8 cellular contexts compared by ENCODE assay signal in genomic region chr19:38321646-38322323, GRCh38. TPM values are rescaled to one million over a fixed set of nuclear protein-coding genes. Genes with fewer than 3 reads are reported as not detected.
DNase-seq lines count a peak whose midpoint lies in the region; ATAC-seq and TF ChIP-seq lines count a peak whose summit lies in the region.

No MANE protein-coding gene starts in this region.

- H3K9me3 ChIP-seq in heart right ventricle: no peaks in the 10 kb centered on the region

- WGBS in heart right ventricle, 2 donors: 33 to 38% methylated on average over 11 of the region's 11 CpGs

- peaks cover 0 to 29% (median 3%) of the 10 kb centered on the region in 9 donors for H3K36me3 ChIP-seq in heart right ventricle

- peak; percentile 51 to 90 (median 84) for ATAC-seq in heart right ventricle
- no peak for ATAC-seq in HG03196 (IDR thresholded peaks at IDR 0.05; ENCODE audit: unreplicated experiment)
- no peak for ATAC-seq in GM18907 (IDR thresholded peaks at IDR 0.05; ENCODE audit: unreplicated experiment)

- H3K4me1 Mint-ChIP-seq in activated T-helper 1 cell treated with anti-CD3 and anti-CD28 coated beads, Interleukin-12 subunit alpha, Interleukin-12 subunit beta, Interleukin-2, Interleukin-4 antibody, amounts not matched to agents 30 ng/mL and 10 ng/mL and 1 ng/mL, durations not matched to agents 14 hours and 24 hours and 36 hours (ENCODE audit: low read depth): peaks cover 49% of the 10 kb centered on the region

- intact Hi-C loops in activated T-helper 1 cell treated with anti-CD3 and anti-CD28 coated beads, Interleukin-12 subunit alpha, Interleukin-12 subunit beta, Interleukin-2, Interleukin-4 antibody, amounts not matched to agents 30 ng/mL and 10 ng/mL and 1 ng/mL, durations not matched to agents 14 hours and 24 hours and 36 hours (cut with micrococcal nuclease): no loop called here
- intact Hi-C loops in heart right ventricle (cut with DNase I): loop anchor here in 6 of 10 donors (5.0 to 10.0 kb wide), 6 partner anchors 44 to 1654 kb away; partner anchors contain the start of genes SIPA1L3 (in 2 of the 6), WDR87 (in 2 of the 6), SPINT2 (in 1 of the 6) and ZNF461 (in 1 of the 6)

- DNase-seq in HUDEP-2 (lab: John Stamatoyannopoulos, UW; ENCODE audit: unreplicated experiment in 76 of 76) (peak in 52 of 76 experiments; percentile 17 to 75 (median 40)), heart right ventricle (peak; percentile 73 to 84), NCI-H82 (lab: John Stamatoyannopoulos, UW) (no peak), NOMO-1 (lab: John Stamatoyannopoulos, UW; ENCODE audit: unreplicated experiment in 2 of 2) (no peak)
- DNase-seq in activated T-helper 1 cell treated with anti-CD3 and anti-CD28 coated beads, Interleukin-12 subunit alpha, Interleukin-12 subunit beta, Interleukin-2, Interleukin-4 antibody, amounts not matched to agents 30 ng/mL and 10 ng/mL and 1 ng/mL, durations not matched to agents 14 hours and 24 hours and 36 hours (ENCODE audit: low spot score): no peak

- peak overlapping the region; percentile 86 for H3K4me3 Mint-ChIP-seq in activated T-helper 1 cell treated with anti-CD3 and anti-CD28 coated beads, Interleukin-12 subunit alpha, Interleukin-12 subunit beta, Interleukin-2, Interleukin-4 antibody, amounts not matched to agents 30 ng/mL and 10 ng/mL and 1 ng/mL, durations not matched to agents 14 hours and 24 hours and 36 hours

- peak overlapping the region; percentile 1 for H3K27ac Mint-ChIP-seq in activated T-helper 1 cell treated with anti-CD3 and anti-CD28 coated beads, Interleukin-12 subunit alpha, Interleukin-12 subunit beta, Interleukin-2, Interleukin-4 antibody, amounts not matched to agents 30 ng/mL and 10 ng/mL and 1 ng/mL, durations not matched to agents 14 hours and 24 hours and 36 hours

- H3K36me3 Mint-ChIP-seq in activated T-helper 1 cell treated with anti-CD3 and anti-CD28 coated beads, Interleukin-12 subunit alpha, Interleukin-12 subunit beta, Interleukin-2, Interleukin-4 antibody, amounts not matched to agents 30 ng/mL and 10 ng/mL and 1 ng/mL, durations not matched to agents 14 hours and 24 hours and 36 hours (ENCODE audit: low read depth): peaks cover 15% of the 10 kb centered on the region

- H3K27ac ChIP-seq in heart right ventricle (peak overlapping the region; percentile 35 to 93 (median 82)), skin epidermis (peak overlapping the region; percentile 42 to 96 (median 87))

- no peaks in the 10 kb centered on the region for H3K27me3 ChIP-seq in heart right ventricle

- H3K9me3 Mint-ChIP-seq in activated T-helper 1 cell treated with anti-CD3 and anti-CD28 coated beads, Interleukin-12 subunit alpha, Interleukin-12 subunit beta, Interleukin-2, Interleukin-4 antibody, amounts not matched to agents 30 ng/mL and 10 ng/mL and 1 ng/mL, durations not matched to agents 14 hours and 24 hours and 36 hours: no peaks in the 10 kb centered on the region

- H3K4me1 ChIP-seq in heart right ventricle: peaks cover 10 to 72% (median 47%) of the 10 kb centered on the region in 9 donors

- H3K4me3 ChIP-seq in heart right ventricle (peak overlapping the region in 6 of 10 donors; percentile 65 to 93 (median 72)), skin epidermis (peak overlapping the region in 5 of 7 experiments; percentile 1 to 74 (median 59))

- no peaks in the 10 kb centered on the region for H3K27me3 Mint-ChIP-seq in activated T-helper 1 cell treated with anti-CD3 and anti-CD28 coated beads, Interleukin-12 subunit alpha, Interleukin-12 subunit beta, Interleukin-2, Interleukin-4 antibody, amounts not matched to agents 30 ng/mL and 10 ng/mL and 1 ng/mL, durations not matched to agents 14 hours and 24 hours and 36 hours (ENCODE audit: insufficient read depth)

- peak in 1 of 9 donors; percentile 9 for TF ChIP-seq CTCF in heart right ventricle (IDR thresholded peaks at IDR 0.05)

RNA-seq across cellular contexts. Expression of gene KCNK6, which starts 2.1 kb away (rescaled TPM):
- total RNA-seq in activated T-helper 1 cell treated with anti-CD3 and anti-CD28 coated beads, Interleukin-12 subunit alpha, Interleukin-12 subunit beta, Interleukin-2, Interleukin-4 antibody, amounts not matched to agents 30 ng/mL and 10 ng/mL and 1 ng/mL, durations not matched to agents 14 hours and 24 hours and 36 hours: 21.1 and 22.1 TPM in 2 replicates
- 10 to 100 TPM in 6 of 10 donors, 1 to 10 TPM in 4; 4.5 to 31.6 (median 13.7) TPM for total RNA-seq in heart right ventricle
- polyA plus RNA-seq in heart right ventricle: 1 to 10 TPM; 5.1 to 8.0 TPM

RNA-seq across cellular contexts. Expression of gene YIF1B, which starts 6.0 kb away (rescaled TPM):
- total RNA-seq in activated T-helper 1 cell treated with anti-CD3 and anti-CD28 coated beads, Interleukin-12 subunit alpha, Interleukin-12 subunit beta, Interleukin-2, Interleukin-4 antibody, amounts not matched to agents 30 ng/mL and 10 ng/mL and 1 ng/mL, durations not matched to agents 14 hours and 24 hours and 36 hours: 89.8 and 96.0 TPM in 2 replicates
- total RNA-seq in heart right ventricle: 10 to 100 TPM; 24.3 to 42.9 (median 30.2) TPM
- polyA plus RNA-seq in heart right ventricle: 100 to 1,000 TPM in 1 of 2 donors, 10 to 100 TPM in 1; 47.2 to 115 TPM

RNA-seq across cellular contexts. Expression of gene CATSPERG, which starts 13.8 kb away (rescaled TPM):
- 3.0 and 4.8 TPM in 2 replicates for total RNA-seq in activated T-helper 1 cell treated with anti-CD3 and anti-CD28 coated beads, Interleukin-12 subunit alpha, Interleukin-12 subunit beta, Interleukin-2, Interleukin-4 antibody, amounts not matched to agents 30 ng/mL and 10 ng/mL and 1 ng/mL, durations not matched to agents 14 hours and 24 hours and 36 hours
- total RNA-seq in heart right ventricle: 1 to 10 TPM in 5 of 10 donors, under 1 TPM in 5; 0.74 to 4.9 (median 1.1) TPM
- polyA plus RNA-seq in heart right ventricle: 1 to 10 TPM; 1.1 to 2.5 TPM

RNA-seq across cellular contexts. Expression of gene C19orf33, which starts 17.7 kb away (rescaled TPM):
- 0.71 TPM in 1 of 2 replicates, not detected in the other for total RNA-seq in activated T-helper 1 cell treated with anti-CD3 and anti-CD28 coated beads, Interleukin-12 subunit alpha, Interleukin-12 subunit beta, Interleukin-2, Interleukin-4 antibody, amounts not matched to agents 30 ng/mL and 10 ng/mL and 1 ng/mL, durations not matched to agents 14 hours and 24 hours and 36 hours
- 10 to 100 TPM in 1 of 10 donors, 1 to 10 TPM in 7, not detected in 2; 2.2 to 37.9 (median 3.7) TPM for total RNA-seq in heart right ventricle
- polyA plus RNA-seq in heart right ventricle: 100 to 1,000 TPM in 1 of 2 donors, 10 to 100 TPM in 1; 24.9 to 133 TPM

RNA-seq across cellular contexts. Expression of gene PSMD8, which starts 52.6 kb away (rescaled TPM):
- total RNA-seq in activated T-helper 1 cell treated with anti-CD3 and anti-CD28 coated beads, Interleukin-12 subunit alpha, Interleukin-12 subunit beta, Interleukin-2, Interleukin-4 antibody, amounts not matched to agents 30 ng/mL and 10 ng/mL and 1 ng/mL, durations not matched to agents 14 hours and 24 hours and 36 hours: 292 and 298 TPM in 2 replicates
- total RNA-seq in heart right ventricle: 100 to 1,000 TPM; 234 to 426 (median 302) TPM
- 100 to 1,000 TPM; 113 to 513 TPM for polyA plus RNA-seq in heart right ventricle

Comparison
In these comparisons a context has a peak if more than half of its experiments do, and no peak if none do; other contexts are left out.
1. DNase-seq: peak in HUDEP-2 (52 of 76) and heart right ventricle (2 of 2); none in activated T-helper 1 cell treated with anti-CD3 and anti-CD28 coated beads, Interleukin-12 subunit alpha, Interleukin-12 subunit beta, Interleukin-2, Interleukin-4 antibody, amounts not matched to agents 30 ng/mL and 10 ng/mL and 1 ng/mL, durations not matched to agents 14 hours and 24 hours and 36 hours (single experiment), NCI-H82 (single experiment) and NOMO-1 (0 of 2).
2. ATAC-seq: peak in heart right ventricle (8 of 8); none in HG03196 (single experiment) and GM18907 (single experiment).